ENCODE assay signal across 18 cellular contexts in genomic region chr12:131747771-131748170, GRCh38. TPM values are rescaled to one million over a fixed set of nuclear protein-coding genes. Genes with fewer than 3 reads are reported as not detected.
DNase-seq lines count a peak whose midpoint lies in the region; ATAC-seq and TF ChIP-seq lines count a peak whose summit lies in the region.
"Had no signal": no experiment of that assay in that cellular context is flagged by ENCODE, and none has a peak within 500 bp of the region (broad histone marks: within the 10 kb centered on the region; RNA-seq: fewer than 3 reads in every experiment).

No MANE protein-coding gene starts in this region.

- in situ Hi-C loops in mammary epithelial cell (cut with MboI; ENCODE audit: low sequenced_read_pairs in 2 of 2): no loop called here

- CTCF ChIA-PET in MCF 10A (lab: Yijun Ruan, JAX) (interaction anchor here (0.5 kb wide), 1 partner anchor 204 kb away, joined by 3 read pairs; no protein-coding TSS in a partner anchor), mammary epithelial cell (lab: Charles Lee; ENCODE audit: low non-redundant PET) (no interaction called here)

- H3K36me3 Mint-ChIP-seq in MCF 10A (ENCODE audit: insufficient read depth, unreplicated experiment) (peaks cover 80% of the 10 kb centered on the region), endodermal cell (ENCODE audit: low read depth) (peaks cover 82% of the 10 kb centered on the region)
- H3K36me3 Mint-ChIP-seq in stimulated activated effector memory CD8-positive, alpha-beta T cell treated with anti-CD3 and anti-CD28 coated beads, Interleukin-12 subunit alpha, Interleukin-12 subunit beta, amount 100 ng/mL, for 72 hours: peaks cover 86% of the 10 kb centered on the region
- H3K36me3 Mint-ChIP-seq in T-helper 2 cell treated with Interferon-gamma antibody and Interleukin-4, amounts not matched to agents 5 μg/mL and 100 μg/mL, for 36 hours (ENCODE audit: low read depth): peaks cover 54% of the 10 kb centered on the region

- no peak for DNase-seq in MCF 10A (ENCODE audit: unreplicated experiment)
- no peak for DNase-seq in mammary epithelial cell
- peak; percentile 38 for DNase-seq in endodermal cell
- peak; percentile 12 for DNase-seq in left lobe of liver (ENCODE audit: low spot score)
- no peak for DNase-seq in stimulated activated effector memory CD8-positive, alpha-beta T cell treated with anti-CD3 and anti-CD28 coated beads, Interleukin-12 subunit alpha, Interleukin-12 subunit beta, amount 100 ng/mL, for 72 hours (ENCODE audit: low spot score in 2 of 2)
- DNase-seq in T-helper 2 cell treated with Interferon-gamma antibody and Interleukin-4, amounts not matched to agents 5 μg/mL and 100 μg/mL, for 36 hours (ENCODE audit: low spot score): no peak
- DNase-seq in activated gamma-delta T cell treated with Interleukin-2 at 50 U/mL for 16 hours: no peak
- DNase-seq: AML-193; Caco-2; CD8-positive, alpha-beta memory T cell; DND-41; GDM1; GOT3; HFFc6 had no signal

- no peak overlapping the region for H3K4me2 ChIP-seq in mammary epithelial cell (ENCODE audit: insufficient read depth, low read depth, low read length)
- H3K4me2 ChIP-seq: BLaER1 had no signal

- H3K4me3 ChIP-seq in mammary epithelial cell (replicated peaks in 1 of 3; ENCODE audit: insufficient read depth in 1 of 3, low read depth in 2 of 3, low read length in 3 of 3) (no peak overlapping the region), endodermal cell (ENCODE audit: low read length) (no peak overlapping the region)
- H3K4me3 ChIP-seq: BLaER1 had no signal

- peaks cover 13% of the 10 kb centered on the region for H3K36me3 ChIP-seq in mammary epithelial cell (ENCODE audit: insufficient read depth, low read length)
- peaks cover 92% of the 10 kb centered on the region for H3K36me3 ChIP-seq in endodermal cell (ENCODE audit: control insufficient read depth, insufficient read depth, low read length)

- 79% methylated on average over 6 of the region's 7 CpGs for WGBS in mammary epithelial cell (ENCODE audit: low coverage, missing lambda C conversion rate)
- 93 to 100% methylated on average over 2 to 7 of the region's 7 CpGs for WGBS in endodermal cell (ENCODE audit: insufficient coverage in 1 of 2, insufficient read length in 1 of 2), 2 experiments

- H3K9me3 ChIP-seq in mammary epithelial cell (replicated peaks; ENCODE audit: insufficient read depth, low read length) (peaks cover 8% of the 10 kb centered on the region), endodermal cell (ENCODE audit: control insufficient read depth, low read length) (peaks cover 30% of the 10 kb centered on the region)

- H3K27me3 ChIP-seq in mammary epithelial cell (ENCODE audit: insufficient read depth, low read length) (no peaks in the 10 kb centered on the region), endodermal cell (ENCODE audit: control insufficient read depth, insufficient read depth, low read length, poor library complexity, severe bottlenecking) (no peaks in the 10 kb centered on the region)
- H3K27me3 ChIP-seq: BLaER1 had no signal

- peaks cover 3% of the 10 kb centered on the region for H3K9me3 Mint-ChIP-seq in MCF 10A (ENCODE audit: unreplicated experiment)
- H3K9me3 Mint-ChIP-seq in endodermal cell: peaks cover 29% of the 10 kb centered on the region
- H3K9me3 Mint-ChIP-seq in stimulated activated effector memory CD8-positive, alpha-beta T cell treated with anti-CD3 and anti-CD28 coated beads, Interleukin-12 subunit alpha, Interleukin-12 subunit beta, amount 100 ng/mL, for 72 hours: no peaks in the 10 kb centered on the region
- H3K9me3 Mint-ChIP-seq in T-helper 2 cell treated with Interferon-gamma antibody and Interleukin-4, amounts not matched to agents 5 μg/mL and 100 μg/mL, for 36 hours: peaks cover 10% of the 10 kb centered on the region

- H3K4me1 Mint-ChIP-seq in MCF 10A (ENCODE audit: insufficient read depth, unreplicated experiment) (no peaks in the 10 kb centered on the region), endodermal cell (no peaks in the 10 kb centered on the region)
- peaks cover 26% of the 10 kb centered on the region for H3K4me1 Mint-ChIP-seq in stimulated activated effector memory CD8-positive, alpha-beta T cell treated with anti-CD3 and anti-CD28 coated beads, Interleukin-12 subunit alpha, Interleukin-12 subunit beta, amount 100 ng/mL, for 72 hours
- no peaks in the 10 kb centered on the region for H3K4me1 Mint-ChIP-seq in T-helper 2 cell treated with Interferon-gamma antibody and Interleukin-4, amounts not matched to agents 5 μg/mL and 100 μg/mL, for 36 hours (ENCODE audit: low read depth)

- ATAC-seq in left lobe of liver (no peak), HG03439 (IDR thresholded peaks at IDR 0.05; ENCODE audit: unreplicated experiment) (no peak)
- no peak for ATAC-seq in stimulated activated effector memory CD8-positive, alpha-beta T cell treated with anti-CD3 and anti-CD28 coated beads, Interleukin-12 subunit alpha, Interleukin-12 subunit beta, amount 100 ng/mL, for 72 hours

- no TSS peak for BruUV-seq in MCF 10A (replicated peaks; lab: Mats Ljungman, UMichigan)
- BruUV-seq in mammary epithelial cell (replicated peaks; lab: Mats Ljungman, UMichigan): no TSS peak

- H2AFZ ChIP-seq in mammary epithelial cell (ENCODE audit: low read depth, low read length): no peak overlapping the region

- H4K20me1 ChIP-seq in mammary epithelial cell (ENCODE audit: insufficient read depth, low read length): no peaks in the 10 kb centered on the region

- intact Hi-C loops in MCF 10A (cut with micrococcal nuclease): no loop called here
- intact Hi-C loops in mammary epithelial cell (cut with micrococcal nuclease): no loop called here

- peak overlapping the region; percentile 33 for H3K27ac Mint-ChIP-seq in MCF 10A (ENCODE audit: low read depth, unreplicated experiment)
- H3K27ac Mint-ChIP-seq in endodermal cell: no peak overlapping the region
- H3K27ac Mint-ChIP-seq in stimulated activated effector memory CD8-positive, alpha-beta T cell treated with anti-CD3 and anti-CD28 coated beads, Interleukin-12 subunit alpha, Interleukin-12 subunit beta, amount 100 ng/mL, for 72 hours: peak overlapping the region; percentile 85
- no peak overlapping the region for H3K27ac Mint-ChIP-seq in T-helper 2 cell treated with Interferon-gamma antibody and Interleukin-4, amounts not matched to agents 5 μg/mL and 100 μg/mL, for 36 hours
- H3K27ac Mint-ChIP-seq: HFFc6 had no signal

- H3K27me3 Mint-ChIP-seq in MCF 10A (ENCODE audit: insufficient read depth, unreplicated experiment) (no peaks in the 10 kb centered on the region), endodermal cell (ENCODE audit: insufficient read depth) (no peaks in the 10 kb centered on the region)
- no peaks in the 10 kb centered on the region for H3K27me3 Mint-ChIP-seq in T-helper 2 cell treated with Interferon-gamma antibody and Interleukin-4, amounts not matched to agents 5 μg/mL and 100 μg/mL, for 36 hours (ENCODE audit: low read depth)

- H3K4me1 ChIP-seq in mammary epithelial cell (ENCODE audit: insufficient read depth, low read length) (no peaks in the 10 kb centered on the region), endodermal cell (ENCODE audit: control insufficient read depth, insufficient read depth, low read length) (no peaks in the 10 kb centered on the region)
- H3K4me1 ChIP-seq: BLaER1, Caco-2 had no signal

- H3K4me3 Mint-ChIP-seq in MCF 10A (ENCODE audit: unreplicated experiment) (no peak overlapping the region), endodermal cell (no peak overlapping the region)
- no peak overlapping the region for H3K4me3 Mint-ChIP-seq in stimulated activated effector memory CD8-positive, alpha-beta T cell treated with anti-CD3 and anti-CD28 coated beads, Interleukin-12 subunit alpha, Interleukin-12 subunit beta, amount 100 ng/mL, for 72 hours
- H3K4me3 Mint-ChIP-seq in T-helper 2 cell treated with Interferon-gamma antibody and Interleukin-4, amounts not matched to agents 5 μg/mL and 100 μg/mL, for 36 hours: no peak overlapping the region
- H3K4me3 Mint-ChIP-seq: CD8-positive, alpha-beta memory T cell; HFFc6 had no signal

- dilution Hi-C loops in mammary epithelial cell (cut with HindIII; ENCODE audit: low sequenced_read_pairs): no loop called here

- H3K79me2 ChIP-seq in mammary epithelial cell (ENCODE audit: insufficient read depth, low read length): peaks cover 30% of the 10 kb centered on the region

- POLR2A ChIA-PET in MCF 10A (lab: Yijun Ruan, JAX): interaction anchor here (0.9 kb wide), 1 partner anchor 10 kb away, joined by 4 read pairs; no protein-coding TSS in a partner anchor

- H3K9ac ChIP-seq in mammary epithelial cell (ENCODE audit: insufficient read depth, low read length): no peak overlapping the region
- no peak overlapping the region for H3K9ac ChIP-seq in endodermal cell (ENCODE audit: extremely low read depth, low read length, poor library complexity, severe bottlenecking)
- H3K9ac ChIP-seq: BLaER1 had no signal

- H3K27ac ChIP-seq in mammary epithelial cell (ENCODE audit: insufficient read depth, low read depth, low read length): no peak overlapping the region
- no peak overlapping the region for H3K27ac ChIP-seq in endodermal cell (ENCODE audit: low read depth, low read length)
- H3K27ac ChIP-seq: 22Rv1, BLaER1, HL-60 had no signal

- no peak for TF ChIP-seq CTCF in MCF 10A (IDR thresholded peaks at IDR 0.05; ENCODE audit: unreplicated experiment)
- no peak for TF ChIP-seq CTCF in mammary epithelial cell (conservative IDR thresholded peaks at IDR 0.05 in 1 of 2, IDR thresholded peaks at IDR 0.05 in 1 of 2; ENCODE audit: extremely low read depth in 1 of 2, insufficient read depth in 1 of 2, low read depth in 1 of 2, low read length in 2 of 2)
- no peak for TF ChIP-seq CTCF in endodermal cell (conservative IDR thresholded peaks at IDR 0.05)

RNA-seq across cellular contexts. Expression of gene SFSWAP, which starts 36.9 kb away (rescaled TPM):
- total RNA-seq in MCF 10A (2022): 68.2 and 68.8 TPM in 2 replicates
- total RNA-seq in mammary epithelial cell: 10 to 100 TPM; 19.8 to 41.6 TPM
- 10.0 TPM for polyA plus RNA-seq in mammary epithelial cell
- 19.1 TPM for polyA minus RNA-seq in mammary epithelial cell
- total RNA-seq in endodermal cell: 10 to 100 TPM; 50.0 to 52.3 TPM
- polyA plus RNA-seq in endodermal cell (2013, experiment 1 of 2): 50.9 TPM
- polyA plus RNA-seq in endodermal cell (2013, experiment 2 of 2): 45.1 TPM
- total RNA-seq in left lobe of liver: 15.7 TPM

Comparison
In these comparisons a context has a peak if more than half of its experiments do, and no peak if none do; other contexts are left out.
1. DNase-seq: peak in endodermal cell (single experiment) and left lobe of liver (single experiment); none in MCF 10A (single experiment), mammary epithelial cell (single experiment), stimulated activated effector memory CD8-positive, alpha-beta T cell treated with anti-CD3 and anti-CD28 coated beads, Interleukin-12 subunit alpha, Interleukin-12 subunit beta, amount 100 ng/mL, for 72 hours (0 of 2), T-helper 2 cell treated with Interferon-gamma antibody and Interleukin-4, amounts not matched to agents 5 μg/mL and 100 μg/mL, for 36 hours (single experiment) and activated gamma-delta T cell treated with Interleukin-2 at 50 U/mL for 16 hours (single experiment).
2. H3K27ac Mint-ChIP-seq: peak in MCF 10A (single experiment) and stimulated activated effector memory CD8-positive, alpha-beta T cell treated with anti-CD3 and anti-CD28 coated beads, Interleukin-12 subunit alpha, Interleukin-12 subunit beta, amount 100 ng/mL, for 72 hours (single experiment); none in endodermal cell (single experiment) and T-helper 2 cell treated with Interferon-gamma antibody and Interleukin-4, amounts not matched to agents 5 μg/mL and 100 μg/mL, for 36 hours (single experiment).